Comparison of ENCODE assay signal across 8 cellular contexts in the genomic region with DNA sequence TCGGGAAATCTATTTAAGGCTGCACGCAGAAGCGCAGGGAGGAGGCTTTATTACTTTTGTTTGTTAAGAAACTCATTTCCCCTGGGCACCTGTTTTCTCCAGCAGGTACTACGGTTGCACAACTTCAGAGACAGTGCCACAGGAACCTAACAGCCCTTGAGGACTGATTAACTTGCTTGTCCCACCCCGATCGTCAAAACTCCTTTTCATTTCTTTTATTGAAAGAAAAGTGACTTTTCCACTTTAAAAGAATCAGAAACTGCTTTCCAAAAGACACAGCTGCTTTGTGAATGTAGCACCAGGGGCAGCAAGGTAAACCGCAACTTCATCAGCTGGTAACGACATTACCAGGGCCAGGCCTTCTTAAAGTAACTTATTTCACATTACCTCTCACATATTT. TPM values are rescaled to one million over a fixed set of nuclear protein-coding genes. Genes with fewer than 3 reads are reported as not detected.
DNase-seq lines count a peak whose midpoint lies in the region; ATAC-seq and TF ChIP-seq lines count a peak whose summit lies in the region.

No MANE protein-coding gene starts in this region.

- peaks cover 0 to 5% (median 0%) of the 10 kb centered on the region in 4 donors for H3K27me3 ChIP-seq in esophagus squamous epithelium
- no peaks in the 10 kb centered on the region for H3K27me3 ChIP-seq in psoas muscle (ENCODE audit: insufficient read depth in 3 of 3, low read length in 2 of 3)

- TF ChIP-seq CTCF in esophagus squamous epithelium (IDR thresholded peaks at IDR 0.05), result no peak
- TF ChIP-seq CTCF in psoas muscle (IDR thresholded peaks at IDR 0.05), result no peak

- H3K4me3 ChIP-seq in esophagus squamous epithelium, result peak overlapping the region; percentile 75 to 96 (median 88)
- peak overlapping the region; percentile 89 for H3K4me3 ChIP-seq in psoas muscle

- TF ChIP-seq POLR2A in esophagus squamous epithelium (IDR thresholded peaks at IDR 0.05), result no peak

- H3K9me3 ChIP-seq in esophagus squamous epithelium (no peaks in the 10 kb centered on the region), psoas muscle (no peaks in the 10 kb centered on the region)

- H3K36me3 ChIP-seq in esophagus squamous epithelium (peaks cover 0 to 20% (median 0%) of the 10 kb centered on the region in 3 donors), psoas muscle (ENCODE audit: insufficient read depth in 1 of 2, low read depth in 1 of 2) (peaks cover 13 to 18% of the 10 kb centered on the region in 2 donors)

- DNase-seq in NCI-H510A treated with DMSO at 0.1 percent for 48 hours (lab: John Stamatoyannopoulos, UW) (peak; percentile 63), NCI-H510A (lab: John Stamatoyannopoulos, UW) (no peak), RPMI7951 (ENCODE audit: low read depth) (peak; percentile 9), esophagus squamous epithelium (lab: John Stamatoyannopoulos, UW) (no peak), psoas muscle (no peak), SKM-1 (lab: John Stamatoyannopoulos, UW; ENCODE audit: unreplicated experiment) (no peak), NCI-H2171 treated with DMSO at 0.1 percent for 48 hours (lab: John Stamatoyannopoulos, UW) (no peak)

- H3K27ac ChIP-seq in esophagus squamous epithelium (peak overlapping the region; percentile 96 to 99 (median 97)), psoas muscle (peak overlapping the region; percentile 99)

- WGBS in esophagus squamous epithelium, 2 donors, result 1 to 2% methylated on average over 8 of the region's 8 CpGs
- WGBS in psoas muscle, 3 donors, result 1 to 3% (median 1%) methylated on average over 8 of the region's 8 CpGs

- peaks cover 19 to 75% (median 37%) of the 10 kb centered on the region in 3 donors for H3K4me1 ChIP-seq in esophagus squamous epithelium
- peaks cover 58% of the 10 kb centered on the region for H3K4me1 ChIP-seq in psoas muscle

- ATAC-seq in psoas muscle (peak in 2 of 4 donors; percentile 2 to 11), GM21737 (IDR thresholded peaks at IDR 0.05; ENCODE audit: unreplicated experiment) (no peak)

- intact Hi-C loops in esophagus squamous epithelium (cut with DNase I), result loop anchor here (10.0 kb wide), 1 partner anchor 209 kb away; a partner anchor contains a TSS
- intact Hi-C loops in psoas muscle (cut with DNase I), result loop anchor here (2.0 to 10.0 kb wide), 3 partner anchors 43 to 301 kb away; a partner anchor contains a TSS

RNA-seq across cellular contexts. Expression of a gene that starts 1.5 kb away (rescaled TPM):
- total RNA-seq in RPMI7951 (2014; rRNA removed; shearing (Covaris generic)), result 43.8 and 44.7 TPM in 2 replicates
- total RNA-seq in esophagus squamous epithelium, result 10 to 100 TPM; 19.3 to 62.9 (median 29.4) TPM
- total RNA-seq in psoas muscle, result 100 to 1,000 TPM; 106 to 225 (median 159) TPM
- 100 to 1,000 TPM in 1 of 3 donors, 10 to 100 TPM in 2; 82.0 to 123 (median 99.3) TPM for polyA plus RNA-seq in psoas muscle

Comparison
In these comparisons a context has a peak if more than half of its experiments do, and no peak if none do; other contexts are left out.
1. DNase-seq: peak in NCI-H510A treated with DMSO at 0.1 percent for 48 hours (single experiment) and RPMI7951 (single experiment); none in NCI-H510A (single experiment), esophagus squamous epithelium (single experiment), psoas muscle (0 of 2), SKM-1 (single experiment) and NCI-H2171 treated with DMSO at 0.1 percent for 48 hours (single experiment).